ENCODE assay signal across 1 cellular context in genomic region chr6:33761922-33762629, GRCh38.
TF ChIP-seq lines count a peak whose summit lies in the region.

No MANE protein-coding gene starts in this region.

TF ChIP-seq in HepG2, 621 proteins besides CTCF, POLR2A, EP300 and RAD21 (continued from another document and continues in another):
- TF ChIP-seq SOX5 (CRISPR knock-in tag; IDR thresholded peaks at IDR 0.05; ENCODE audit: borderline replicate concordance) (peak; percentile 67; the same call in 1 of the 2 replicates), MIER3 (CRISPR knock-in tag; IDR thresholded peaks at IDR 0.05; ENCODE audit: borderline replicate concordance) (peak; percentile 94; the same call in 1 of the 2 replicates), NR2F6 (IDR thresholded peaks at IDR 0.05) (peak; percentile 97), NR2F6 (CRISPR knock-in tag; IDR thresholded peaks at IDR 0.05) (peak; percentile 99), ELF4 (CRISPR knock-in tag; IDR thresholded peaks at IDR 0.05; ENCODE audit: borderline replicate concordance) (no peak), PRPF4 (IDR thresholded peaks at IDR 0.05; ENCODE audit: low read depth, low read length, poor library complexity, severe bottlenecking) (no peak), ZMAT3 (CRISPR knock-in tag; conservative IDR thresholded peaks at IDR 0.05) (peak; percentile 90), RARA (CRISPR knock-in tag; IDR thresholded peaks at IDR 0.05) (peak; percentile 99), ZNF841 (CRISPR knock-in tag; IDR thresholded peaks at IDR 0.05; ENCODE audit: borderline replicate concordance) (no peak), ZNF792 (CRISPR knock-in tag; IDR thresholded peaks at IDR 0.05) (peak; percentile 85; the same call in 1 of the 2 replicates), TBX2 (CRISPR knock-in tag; IDR thresholded peaks at IDR 0.05; ENCODE audit: borderline replicate concordance) (peak; percentile 98), BCL6 (CRISPR knock-in tag; IDR thresholded peaks at IDR 0.05) (peak; percentile 87), ZBTB8A (CRISPR knock-in tag; IDR thresholded peaks at IDR 0.05; ENCODE audit: borderline replicate concordance, low read depth) (no peak), SALL2 (CRISPR knock-in tag; IDR thresholded peaks at IDR 0.05) (peak; percentile 97), RNF2 (conservative IDR thresholded peaks at IDR 0.05; ENCODE audit: low read depth) (peak; percentile 79; the same call in 1 of the 2 replicates), TAF15 (IDR thresholded peaks at IDR 0.05; ENCODE audit: low read depth, low read length, poor library complexity, severe bottlenecking) (no peak), RFX1 (IDR thresholded peaks at IDR 0.05) (no peak), HMG20B (CRISPR knock-in tag; conservative IDR thresholded peaks at IDR 0.05) (0 out of 2 replicates have a peak, but pooled peaks have one; percentile 46), ZNF251 (CRISPR knock-in tag; IDR thresholded peaks at IDR 0.05) (no peak), SP4 (CRISPR knock-in tag; IDR thresholded peaks at IDR 0.05) (no peak; the same call in 1 of the 2 replicates), ZNF441 (CRISPR knock-in tag; IDR thresholded peaks at IDR 0.05; ENCODE audit: borderline replicate concordance) (no peak), GATAD1 (CRISPR knock-in tag; IDR thresholded peaks at IDR 0.05) (peak; percentile 59; the same call in 1 of the 2 replicates), THYN1 (CRISPR knock-in tag; IDR thresholded peaks at IDR 0.05; ENCODE audit: borderline replicate concordance, low read depth) (no peak), NAIF1 (CRISPR knock-in tag; IDR thresholded peaks at IDR 0.05; ENCODE audit: borderline replicate concordance) (no peak), KLF12 (CRISPR knock-in tag; IDR thresholded peaks at IDR 0.05; ENCODE audit: borderline replicate concordance) (0 out of 2 replicates have a peak, but pooled peaks have one; percentile 62), GABPA (IDR thresholded peaks at IDR 0.05; ENCODE audit: low read depth, low read length) (no peak), GABPA (CRISPR knock-in tag; IDR thresholded peaks at IDR 0.05; ENCODE audit: low read depth) (no peak; the same call in 1 of the 2 replicates), NFE2L2 (IDR thresholded peaks at IDR 0.05; ENCODE audit: low read length) (no peak), ZNF577 (CRISPR knock-in tag; IDR thresholded peaks at IDR 0.05; ENCODE audit: borderline replicate concordance, low read depth) (no peak), FUBP1 (CRISPR knock-in tag; IDR thresholded peaks at IDR 0.05; ENCODE audit: borderline replicate concordance) (no peak), ZFP37 (CRISPR knock-in tag; IDR thresholded peaks at IDR 0.05; ENCODE audit: borderline replicate concordance) (peak; percentile 33; the same call in 1 of the 2 replicates), PAWR (CRISPR knock-in tag; IDR thresholded peaks at IDR 0.05; ENCODE audit: borderline replicate concordance) (0 out of 2 replicates have a peak, but pooled peaks have one; percentile 56), RELA (CRISPR knock-in tag; IDR thresholded peaks at IDR 0.05) (no peak), TCF7 (IDR thresholded peaks at IDR 0.05; ENCODE audit: low read depth) (no peak), IKZF5 (CRISPR knock-in tag; IDR thresholded peaks at IDR 0.05) (peak; percentile 78), NFE2L1 (CRISPR knock-in tag; IDR thresholded peaks at IDR 0.05; ENCODE audit: borderline replicate concordance) (no peak), U2AF2 (IDR thresholded peaks at IDR 0.05; ENCODE audit: low read depth, low read length) (no peak), PHF5A (CRISPR knock-in tag; IDR thresholded peaks at IDR 0.05; ENCODE audit: low read depth, unreplicated experiment) (peak; percentile 61), XBP1 (CRISPR knock-in tag; IDR thresholded peaks at IDR 0.05) (no peak), ZBTB42 (CRISPR knock-in tag; IDR thresholded peaks at IDR 0.05) (peak; percentile 52; the same call in 1 of the 2 replicates), CREM (IDR thresholded peaks at IDR 0.05) (peak; percentile 44; the same call in 1 of the 2 replicates), CREM (CRISPR knock-in tag; IDR thresholded peaks at IDR 0.05) (no peak), ZNF354B (CRISPR knock-in tag; IDR thresholded peaks at IDR 0.05) (no peak), ZNF546 (CRISPR knock-in tag; conservative IDR thresholded peaks at IDR 0.05) (0 out of 2 replicates have a peak, but pooled peaks have one; percentile 64), MLX (CRISPR knock-in tag; IDR thresholded peaks at IDR 0.05) (peak; percentile 71), ZNF83 (CRISPR knock-in tag; IDR thresholded peaks at IDR 0.05; ENCODE audit: borderline replicate concordance) (no peak), ZNF225 (CRISPR knock-in tag; IDR thresholded peaks at IDR 0.05) (no peak), ZNF619 (CRISPR knock-in tag; IDR thresholded peaks at IDR 0.05) (peak; percentile 78; the same call in 1 of the 2 replicates), MBD4 (IDR thresholded peaks at IDR 0.05; ENCODE audit: borderline replicate concordance, low read length) (no peak), MTA1 (CRISPR knock-in tag; IDR thresholded peaks at IDR 0.05; ENCODE audit: borderline replicate concordance) (peak; percentile 99), BRCA1 (CRISPR knock-in tag; IDR thresholded peaks at IDR 0.05) (peak; percentile 61; the same call in 1 of the 2 replicates), FOSL1 (CRISPR knock-in tag; IDR thresholded peaks at IDR 0.05; ENCODE audit: borderline replicate concordance) (no peak), ZSCAN22 (CRISPR knock-in tag; IDR thresholded peaks at IDR 0.05) (no peak), FOXP1 (IDR thresholded peaks at IDR 0.05) (no peak), FOXP1 (CRISPR knock-in tag; IDR thresholded peaks at IDR 0.05) (peak; percentile 49; the same call in 1 of the 2 replicates), REL (CRISPR knock-in tag; conservative IDR thresholded peaks at IDR 0.05) (no peak), ZNF883 (CRISPR knock-in tag; IDR thresholded peaks at IDR 0.05; ENCODE audit: not compliant biosample characterization) (peak; percentile 69), HNF1A (IDR thresholded peaks at IDR 0.05; ENCODE audit: low read depth) (no peak), HNF1A (CRISPR knock-in tag; IDR thresholded peaks at IDR 0.05; ENCODE audit: borderline replicate concordance) (peak; percentile 56; the same call in 1 of the 2 replicates), ZNF501 (CRISPR knock-in tag; IDR thresholded peaks at IDR 0.05) (peak; percentile 82; the same call in 1 of the 2 replicates), SMARCE1 (IDR thresholded peaks at IDR 0.05; ENCODE audit: borderline replicate concordance) (no peak), NKX3-1 (CRISPR knock-in tag; IDR thresholded peaks at IDR 0.05) (no peak), HNRNPUL1 (IDR thresholded peaks at IDR 0.05; ENCODE audit: low read depth, low read length) (no peak), PLRG1 (conservative IDR thresholded peaks at IDR 0.05) (no peak), CC2D1A (CRISPR knock-in tag; IDR thresholded peaks at IDR 0.05) (no peak), NRL (CRISPR knock-in tag; IDR thresholded peaks at IDR 0.05; ENCODE audit: borderline replicate concordance) (no peak), SMAD1 (CRISPR knock-in tag; IDR thresholded peaks at IDR 0.05; ENCODE audit: borderline replicate concordance, low read depth) (peak; percentile 89; the same call in 1 of the 2 replicates), CEBPG (CRISPR knock-in tag; IDR thresholded peaks at IDR 0.05) (peak; percentile 57)
- TF ChIP-seq, protein P1, sequence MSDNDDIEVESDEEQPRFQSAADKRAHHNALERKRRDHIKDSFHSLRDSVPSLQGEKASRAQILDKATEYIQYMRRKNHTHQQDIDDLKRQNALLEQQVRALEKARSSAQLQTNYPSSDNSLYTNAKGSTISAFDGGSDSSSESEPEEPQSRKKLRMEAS (IDR thresholded peaks at IDR 0.05): peak; percentile 69
- TF ChIP-seq, protein P2, sequence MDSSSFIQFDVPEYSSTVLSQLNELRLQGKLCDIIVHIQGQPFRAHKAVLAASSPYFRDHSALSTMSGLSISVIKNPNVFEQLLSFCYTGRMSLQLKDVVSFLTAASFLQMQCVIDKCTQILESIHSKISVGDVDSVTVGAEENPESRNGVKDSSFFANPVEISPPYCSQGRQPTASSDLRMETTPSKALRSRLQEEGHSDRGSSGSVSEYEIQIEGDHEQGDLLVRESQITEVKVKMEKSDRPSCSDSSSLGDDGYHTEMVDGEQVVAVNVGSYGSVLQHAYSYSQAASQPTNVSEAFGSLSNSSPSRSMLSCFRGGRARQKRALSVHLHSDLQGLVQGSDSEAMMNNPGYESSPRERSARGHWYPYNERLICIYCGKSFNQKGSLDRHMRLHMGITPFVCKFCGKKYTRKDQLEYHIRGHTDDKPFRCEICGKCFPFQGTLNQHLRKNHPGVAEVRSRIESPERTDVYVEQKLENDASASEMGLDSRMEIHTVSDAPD (CRISPR knock-in tag; IDR thresholded peaks at IDR 0.05): no peak
- TF ChIP-seq, protein P3, sequence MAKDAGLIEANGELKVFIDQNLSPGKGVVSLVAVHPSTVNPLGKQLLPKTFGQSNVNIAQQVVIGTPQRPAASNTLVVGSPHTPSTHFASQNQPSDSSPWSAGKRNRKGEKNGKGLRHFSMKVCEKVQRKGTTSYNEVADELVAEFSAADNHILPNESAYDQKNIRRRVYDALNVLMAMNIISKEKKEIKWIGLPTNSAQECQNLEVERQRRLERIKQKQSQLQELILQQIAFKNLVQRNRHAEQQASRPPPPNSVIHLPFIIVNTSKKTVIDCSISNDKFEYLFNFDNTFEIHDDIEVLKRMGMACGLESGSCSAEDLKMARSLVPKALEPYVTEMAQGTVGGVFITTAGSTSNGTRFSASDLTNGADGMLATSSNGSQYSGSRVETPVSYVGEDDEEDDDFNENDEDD (CRISPR knock-in tag; IDR thresholded peaks at IDR 0.05; ENCODE audit: borderline replicate concordance): no peak
- TF ChIP-seq, protein P4, sequence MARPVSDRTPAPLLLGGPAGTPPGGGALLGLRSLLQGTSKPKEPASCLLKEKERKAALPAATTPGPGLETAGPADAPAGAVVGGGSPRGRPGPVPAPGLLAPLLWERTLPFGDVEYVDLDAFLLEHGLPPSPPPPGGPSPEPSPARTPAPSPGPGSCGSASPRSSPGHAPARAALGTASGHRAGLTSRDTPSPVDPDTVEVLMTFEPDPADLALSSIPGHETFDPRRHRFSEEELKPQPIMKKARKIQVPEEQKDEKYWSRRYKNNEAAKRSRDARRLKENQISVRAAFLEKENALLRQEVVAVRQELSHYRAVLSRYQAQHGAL (CRISPR knock-in tag; IDR thresholded peaks at IDR 0.05; ENCODE audit: not compliant biosample characterization): peak; percentile 29
- TF ChIP-seq, protein P5, sequence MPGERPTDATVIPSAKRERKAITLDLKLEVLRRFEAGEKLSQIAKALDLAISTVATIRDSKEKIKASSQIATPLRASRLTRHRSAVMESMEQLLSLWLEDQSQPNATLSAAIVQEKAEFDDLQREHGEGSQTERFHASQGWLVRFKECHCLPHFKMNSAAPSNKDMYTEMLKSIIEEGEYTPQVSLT (CRISPR knock-in tag; IDR thresholded peaks at IDR 0.05; ENCODE audit: borderline replicate concordance, low read depth): no peak
